Comparison of ENCODE assay signal across 28 cellular contexts in the genomic region with DNA sequence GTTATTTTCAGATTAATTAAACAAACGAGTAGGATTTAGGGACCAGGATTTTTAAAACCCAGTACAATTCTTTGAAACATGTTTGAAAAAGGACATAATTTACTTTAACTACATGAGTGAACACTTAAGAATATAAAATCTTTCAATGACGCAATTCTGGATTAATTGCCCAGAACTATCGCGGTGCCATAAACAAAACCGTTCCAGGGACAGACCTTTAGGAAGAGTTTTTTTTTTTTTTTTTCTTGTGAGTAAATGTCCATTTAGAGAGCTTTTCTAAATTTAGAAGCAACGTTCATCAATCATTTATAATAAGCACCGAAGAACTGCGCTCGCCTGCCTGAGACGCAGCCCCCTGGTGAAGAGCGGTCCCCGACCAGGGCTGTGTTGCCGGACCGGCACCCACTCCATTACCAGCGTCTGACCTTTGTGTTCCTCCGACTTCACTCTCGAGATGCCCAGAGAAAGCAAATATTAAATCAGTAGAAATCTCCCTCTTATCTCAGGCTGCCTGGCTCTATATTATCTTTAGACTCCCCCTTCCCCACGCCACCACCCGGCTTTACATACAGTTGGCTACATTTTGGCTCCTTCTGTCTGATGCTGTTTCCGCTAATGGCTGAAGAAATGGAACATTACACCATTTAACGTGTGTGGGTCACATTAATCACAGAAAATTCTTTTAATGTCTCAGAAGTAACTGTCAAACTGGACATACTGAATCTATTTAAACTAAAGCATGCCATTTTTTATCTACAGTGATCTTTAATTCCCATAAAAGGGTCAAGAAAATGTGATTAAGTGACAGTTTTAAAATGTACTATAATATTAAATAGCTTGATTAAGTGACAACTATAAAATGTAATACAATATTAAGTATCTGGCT.
DNase-seq lines count a peak whose midpoint lies in the region; ATAC-seq and TF ChIP-seq lines count a peak whose summit lies in the region.
"Had no signal": no experiment of that assay in that cellular context is flagged by ENCODE, and none has a peak within 500 bp of the region (broad histone marks: within the 10 kb centered on the region; RNA-seq: fewer than 3 reads in every experiment).

No MANE protein-coding gene starts in this region.

- peak overlapping the region; percentile 53 for H3K27ac Mint-ChIP-seq in mesothelial cell of epicardium
- H3K27ac Mint-ChIP-seq: activated CD4-positive, alpha-beta T cell treated with anti-CD3 and anti-CD28 coated beads for 36 hours; activated naive CD4-positive, alpha-beta T cell treated with anti-CD3 and anti-CD28 coated beads, Interleukin-2, amount 10 ng/mL, durations not matched to agents 7 days and 5 days; naive thymus-derived CD8-positive, alpha-beta T cell had no signal

- no peaks in the 10 kb centered on the region for H3K36me3 ChIP-seq in thoracic aorta
- H3K36me3 ChIP-seq: left ventricle myocardium inferior, Peyer's patch, tibial artery had no signal

- TF ChIP-seq CTCF in mesothelial cell of epicardium (IDR thresholded peaks at IDR 0.05; ENCODE audit: unreplicated experiment) (no peak), thoracic aorta (IDR thresholded peaks at IDR 0.05) (no peak)

- H3K27ac ChIP-seq in thoracic aorta: no peak overlapping the region
- H3K27ac ChIP-seq: HL-60, left ventricle myocardium inferior, Peyer's patch, tibial artery had no signal

- no peaks in the 10 kb centered on the region for H3K9me3 ChIP-seq in thoracic aorta
- H3K9me3 ChIP-seq: left ventricle myocardium inferior, Peyer's patch, tibial artery had no signal

- H3K4me3 Mint-ChIP-seq in mesothelial cell of epicardium: peak overlapping the region; percentile 41
- H3K4me3 Mint-ChIP-seq: activated CD4-positive, alpha-beta T cell treated with anti-CD3 and anti-CD28 coated beads for 36 hours; activated naive CD4-positive, alpha-beta T cell treated with anti-CD3 and anti-CD28 coated beads, Interleukin-2, amount 10 ng/mL, durations not matched to agents 7 days and 5 days; activated T-cell treated with anti-CD3 and anti-CD28 coated beads, Interleukin-2, amount 50 U/mL, for 4 hours; naive thymus-derived CD8-positive, alpha-beta T cell had no signal

- no peaks in the 10 kb centered on the region for H3K9me3 Mint-ChIP-seq in mesothelial cell of epicardium
- H3K9me3 Mint-ChIP-seq: activated naive CD4-positive, alpha-beta T cell treated with anti-CD3 and anti-CD28 coated beads, Interleukin-2, amount 10 ng/mL, durations not matched to agents 7 days and 5 days; activated T-cell treated with anti-CD3 and anti-CD28 coated beads, Interleukin-2, amount 50 U/mL, for 4 hours had no signal

- peaks cover 45% of the 10 kb centered on the region for H3K4me1 Mint-ChIP-seq in mesothelial cell of epicardium
- H3K4me1 Mint-ChIP-seq: activated CD4-positive, alpha-beta T cell treated with anti-CD3 and anti-CD28 coated beads for 36 hours; activated naive CD4-positive, alpha-beta T cell treated with anti-CD3 and anti-CD28 coated beads, Interleukin-2, amount 10 ng/mL, durations not matched to agents 7 days and 5 days; naive thymus-derived CD8-positive, alpha-beta T cell had no signal

- no peaks in the 10 kb centered on the region for H3K4me1 ChIP-seq in thoracic aorta (ENCODE audit: control insufficient read depth in 1 of 2, low read depth in 2 of 2)
- H3K4me1 ChIP-seq: left ventricle myocardium inferior, Peyer's patch, tibial artery had no signal

- H3K36me3 Mint-ChIP-seq in mesothelial cell of epicardium: no peaks in the 10 kb centered on the region
- H3K36me3 Mint-ChIP-seq: activated naive CD4-positive, alpha-beta T cell treated with anti-CD3 and anti-CD28 coated beads, Interleukin-2, amount 10 ng/mL, durations not matched to agents 7 days and 5 days; naive thymus-derived CD8-positive, alpha-beta T cell had no signal

- ATAC-seq in thoracic aorta (ENCODE audit: insufficient number of reproducible peaks, low FRiP score, low read depth) (no peak), GM18519 (IDR thresholded peaks at IDR 0.05; ENCODE audit: low FRiP score, unreplicated experiment) (no peak), HG02623 (IDR thresholded peaks at IDR 0.05; ENCODE audit: unreplicated experiment) (no peak), HG03097 (IDR thresholded peaks at IDR 0.05; ENCODE audit: low FRiP score, unreplicated experiment) (no peak)
- ATAC-seq: activated CD4-positive, alpha-beta T cell treated with anti-CD3 and anti-CD28 coated beads for 36 hours; activated T-cell treated with anti-CD3 and anti-CD28 coated beads, Interleukin-2, amount 50 U/mL, for 4 hours; esophagus mucosa; naive thymus-derived CD8-positive, alpha-beta T cell; sciatic nerve; stimulated activated naive CD8-positive, alpha-beta T cell treated with anti-CD3 and anti-CD28 coated beads, Interleukin-15, Interleukin-2, amounts not matched to agents 100 U/mL and 50 U/mL, for 24 hours had no signal

- H3K27me3 Mint-ChIP-seq in mesothelial cell of epicardium (ENCODE audit: low read depth): no peaks in the 10 kb centered on the region
- H3K27me3 Mint-ChIP-seq: activated CD4-positive, alpha-beta T cell treated with anti-CD3 and anti-CD28 coated beads for 36 hours; activated naive CD4-positive, alpha-beta T cell treated with anti-CD3 and anti-CD28 coated beads, Interleukin-2, amount 10 ng/mL, durations not matched to agents 7 days and 5 days had no signal

- peak; percentile 55 to 85 (median 69) for DNase-seq in NCI-H1417 (lab: John Stamatoyannopoulos, UW)
- DNase-seq in SHP77 (lab: John Stamatoyannopoulos, UW): peak; percentile 24 to 32
- DNase-seq in mesothelial cell of epicardium (ENCODE audit: low spot score in 2 of 2, unreplicated experiment in 2 of 2): peak in 1 of 2 experiments; percentile 56
- no peak for DNase-seq in thoracic aorta (ENCODE audit: low spot score)
- DNase-seq in activated CD4-positive, alpha-beta T cell treated with anti-CD3 and anti-CD28 coated beads for 48 hours: no peak
- DNase-seq: activated CD4-positive, alpha-beta T cell treated with anti-CD3 and anti-CD28 coated beads for 36 hours; activated naive CD4-positive, alpha-beta T cell treated with anti-CD3 and anti-CD28 coated beads, Interleukin-2, amount 10 ng/mL, durations not matched to agents 7 days and 5 days; activated T-cell treated with anti-CD3 and anti-CD28 coated beads, Interleukin-2, amount 50 U/mL, for 4 hours; amniotic stem cell; effector memory CD4-positive, alpha-beta T cell; foreskin melanocyte; GOT3; hippocampal formation; left ventricle myocardium inferior; naive thymus-derived CD8-positive, alpha-beta T cell; NCI-H2081 treated with DMSO at 0.1 percent for 48 hours; NCI-H510A; Peyer's patch; stimulated activated CD4-positive, alpha-beta T cell treated with anti-CD3 and anti-CD28 coated beads, Interleukin-15, amount 100 ng/mL, for 24 hours; stimulated activated naive CD8-positive, alpha-beta T cell treated with anti-CD3 and anti-CD28 coated beads, Interleukin-15, Interleukin-2, amounts not matched to agents 100 U/mL and 50 U/mL, for 24 hours; T-helper 2 cell; tibial artery had no signal

- no peaks in the 10 kb centered on the region for H3K27me3 ChIP-seq in thoracic aorta (replicated peaks; ENCODE audit: insufficient read depth)
- H3K27me3 ChIP-seq: Peyer's patch, tibial artery had no signal

- peak overlapping the region; percentile 18 for H3K4me3 ChIP-seq in thoracic aorta
- H3K4me3 ChIP-seq: left ventricle myocardium inferior, Peyer's patch, tibial artery had no signal

Comparison
In these comparisons a context has a peak if more than half of its experiments do, and no peak if none do; other contexts are left out.
1. DNase-seq: peak in NCI-H1417 (3 of 3) and SHP77 (2 of 2); none in thoracic aorta (single experiment) and activated CD4-positive, alpha-beta T cell treated with anti-CD3 and anti-CD28 coated beads for 48 hours (single experiment).